In genomic region chr2:87483093-87483492, GRCh38 we compare ENCODE assay signal across 8 cellular contexts.
DNase-seq lines count a peak whose midpoint lies in the region; ATAC-seq, FAIRE-seq and TF ChIP-seq lines count a peak whose summit lies in the region.
"Not testable (repeated sequence)": the region's sequence is repeated elsewhere in the genome, so short reads cannot be mapped to it uniquely, and the experiment has no call there.

No MANE protein-coding gene starts in this region.

- not testable (repeated sequence) for H3K9me3 ChIP-seq in A549; right cardiac atrium (ENCODE audit: control insufficient read depth, low read length); mucosa of rectum (ENCODE audit: control insufficient read depth in 2 of 2, low read length in 2 of 2)

- H3K9ac ChIP-seq in mucosa of rectum (ENCODE audit: low read depth in 1 of 2, low read length in 2 of 2), result not testable (repeated sequence)

- not testable (repeated sequence) for H3K27me3 Mint-ChIP-seq in activated CD8-positive, alpha-beta T cell treated with anti-CD3 and anti-CD28 coated beads, Interleukin-2, amount 10 ng/mL, durations not matched to agents 7 days and 5 days (ENCODE audit: low read depth); activated naive CD8-positive, alpha-beta T cell treated with anti-CD3 and anti-CD28 coated beads, Interleukin-2, amount 50 U/mL, for 24 hours; stimulated activated naive B cell treated with anti-CD40 and anti-IgM and Interleukin-4, amounts not matched to agents 10 μg/mL and 1 μg/mL and 100 μg/mL, for 72 hours

- TF ChIP-seq EP300 in A549 (IDR thresholded peaks at IDR 0.05), result not testable (repeated sequence)

- WGBS in A549 (ENCODE audit: missing lambda C conversion rate), result 12% methylated on average over 5 of the region's 5 CpGs
- WGBS in right cardiac atrium, result 45% methylated on average over 5 of the region's 5 CpGs

- H3K36me3 Mint-ChIP-seq in activated CD8-positive, alpha-beta T cell treated with anti-CD3 and anti-CD28 coated beads, Interleukin-2, amount 10 ng/mL, durations not matched to agents 7 days and 5 days (ENCODE audit: low read depth), result not testable (repeated sequence)
- peaks cover 29% of the 10 kb centered on the region for H3K36me3 Mint-ChIP-seq in activated naive CD8-positive, alpha-beta T cell treated with anti-CD3 and anti-CD28 coated beads, Interleukin-2, amount 50 U/mL, for 24 hours (ENCODE audit: low read depth)
- peaks cover 18 to 20% of the 10 kb centered on the region in 2 donors for H3K36me3 Mint-ChIP-seq in stimulated activated naive B cell treated with anti-CD40 and anti-IgM and Interleukin-4, amounts not matched to agents 10 μg/mL and 1 μg/mL and 100 μg/mL, for 72 hours

- H3K27ac Mint-ChIP-seq in activated CD8-positive, alpha-beta T cell treated with anti-CD3 and anti-CD28 coated beads, Interleukin-2, amount 10 ng/mL, durations not matched to agents 7 days and 5 days, result not testable (repeated sequence)
- H3K27ac Mint-ChIP-seq in activated naive CD8-positive, alpha-beta T cell treated with anti-CD3 and anti-CD28 coated beads, Interleukin-2, amount 50 U/mL, for 24 hours, result peak overlapping the region; percentile 76
- peak overlapping the region; percentile 68 for H3K27ac Mint-ChIP-seq in stimulated activated naive B cell treated with anti-CD40 and anti-IgM and Interleukin-4, amounts not matched to agents 10 μg/mL and 1 μg/mL and 100 μg/mL, for 72 hours

- H3K9me3 Mint-ChIP-seq in activated CD8-positive, alpha-beta T cell treated with anti-CD3 and anti-CD28 coated beads, Interleukin-2, amount 10 ng/mL, durations not matched to agents 7 days and 5 days (ENCODE audit: insufficient read depth); activated naive CD8-positive, alpha-beta T cell treated with anti-CD3 and anti-CD28 coated beads, Interleukin-2, amount 50 U/mL, for 24 hours; stimulated activated naive B cell treated with anti-CD40 and anti-IgM and Interleukin-4, amounts not matched to agents 10 μg/mL and 1 μg/mL and 100 μg/mL, for 72 hours: not testable (repeated sequence)

- not testable (repeated sequence) for TF ChIP-seq CTCF in A549 (IDR thresholded peaks at IDR 0.05); RWPE1 (conservative IDR thresholded peaks at IDR 0.05; ENCODE audit: low read depth)

- POLR2A ChIA-PET in A549 (lab: Yijun Ruan, JAX); RWPE1 (lab: Yijun Ruan, JAX; ENCODE audit: low non-redundant PET); activated CD8-positive, alpha-beta T cell treated with anti-CD3 and anti-CD28 coated beads, Interleukin-2, amount 10 ng/mL, durations not matched to agents 7 days and 5 days (lab: Charles Lee): not testable (repeated sequence)

- CTCF ChIA-PET in A549 (lab: Yijun Ruan, JAX); RWPE1 (lab: Yijun Ruan, JAX); activated CD8-positive, alpha-beta T cell treated with anti-CD3 and anti-CD28 coated beads, Interleukin-2, amount 10 ng/mL, durations not matched to agents 7 days and 5 days (lab: Charles Lee): not testable (repeated sequence)

- peak; percentile 48 to 67 for ATAC-seq in A549
- peak; percentile 62 for ATAC-seq in activated CD8-positive, alpha-beta T cell treated with anti-CD3 and anti-CD28 coated beads, Interleukin-2, amount 10 ng/mL, durations not matched to agents 7 days and 5 days
- peak; percentile 68 for ATAC-seq in activated naive CD8-positive, alpha-beta T cell treated with anti-CD3 and anti-CD28 coated beads, Interleukin-2, amount 50 U/mL, for 24 hours
- ATAC-seq in right cardiac atrium, result peak; percentile 49 to 57
- peak in 1 of 2 donors; percentile 21 for ATAC-seq in stimulated activated naive B cell treated with anti-CD40 and anti-IgM and Interleukin-4, amounts not matched to agents 10 μg/mL and 1 μg/mL and 100 μg/mL, for 72 hours (replicated peaks)

- DNase-seq in A549 (ENCODE audit: low read depth in 1 of 2, low spot score in 1 of 2) (peak in 1 of 2 experiments; percentile 30), HK-2 (ENCODE audit: unreplicated experiment) (peak; percentile 41)
- not testable (repeated sequence) for DNase-seq in RWPE1 (ENCODE audit: low spot score); activated CD8-positive, alpha-beta T cell treated with anti-CD3 and anti-CD28 coated beads, Interleukin-2, amount 10 ng/mL, durations not matched to agents 7 days and 5 days; activated naive CD8-positive, alpha-beta T cell treated with anti-CD3 and anti-CD28 coated beads, Interleukin-2, amount 50 U/mL, for 24 hours; right cardiac atrium; stimulated activated naive B cell treated with anti-CD40 and anti-IgM and Interleukin-4, amounts not matched to agents 10 μg/mL and 1 μg/mL and 100 μg/mL, for 72 hours

- H3K4me1 Mint-ChIP-seq in activated CD8-positive, alpha-beta T cell treated with anti-CD3 and anti-CD28 coated beads, Interleukin-2, amount 10 ng/mL, durations not matched to agents 7 days and 5 days (ENCODE audit: low read depth), result peaks cover 40% of the 10 kb centered on the region
- H3K4me1 Mint-ChIP-seq in activated naive CD8-positive, alpha-beta T cell treated with anti-CD3 and anti-CD28 coated beads, Interleukin-2, amount 50 U/mL, for 24 hours, result peaks cover 57% of the 10 kb centered on the region
- peaks cover 15 to 22% of the 10 kb centered on the region in 2 donors for H3K4me1 Mint-ChIP-seq in stimulated activated naive B cell treated with anti-CD40 and anti-IgM and Interleukin-4, amounts not matched to agents 10 μg/mL and 1 μg/mL and 100 μg/mL, for 72 hours

- H3K36me3 ChIP-seq in mucosa of rectum (ENCODE audit: control insufficient read depth in 2 of 2, insufficient read depth in 2 of 2, low read length in 2 of 2), result not testable (repeated sequence)

- H3K4me1 ChIP-seq in A549, result peaks cover 45% of the 10 kb centered on the region
- H3K4me1 ChIP-seq in right cardiac atrium (ENCODE audit: control insufficient read depth, insufficient read depth, low read length); mucosa of rectum (ENCODE audit: control insufficient read depth in 2 of 2, insufficient read depth in 2 of 2, low read length in 2 of 2): not testable (repeated sequence)

- FAIRE-seq in A549 (lab: Jason Lieb, UNC), result not testable (repeated sequence)

- intact Hi-C loops in right cardiac atrium (cut with DNase I), result not testable (repeated sequence)

- not testable (repeated sequence) for H3K4me3 ChIP-seq in A549; right cardiac atrium (ENCODE audit: low read length); mucosa of rectum (ENCODE audit: low read length in 2 of 2)

- peak overlapping the region; percentile 51; the same call in 2 of the 3 replicates for H3K4me2 ChIP-seq in A549

- H3K27me3 ChIP-seq in right cardiac atrium (ENCODE audit: control insufficient read depth, insufficient read depth); mucosa of rectum (ENCODE audit: control insufficient read depth in 2 of 2, insufficient read depth in 2 of 2, low read length in 2 of 2): not testable (repeated sequence)

- not testable (repeated sequence) for H3K4me3 Mint-ChIP-seq in activated CD8-positive, alpha-beta T cell treated with anti-CD3 and anti-CD28 coated beads, Interleukin-2, amount 10 ng/mL, durations not matched to agents 7 days and 5 days
- peak overlapping the region; percentile 63 for H3K4me3 Mint-ChIP-seq in activated naive CD8-positive, alpha-beta T cell treated with anti-CD3 and anti-CD28 coated beads, Interleukin-2, amount 50 U/mL, for 24 hours
- peak overlapping the region in 1 of 2 donors; percentile 44 for H3K4me3 Mint-ChIP-seq in stimulated activated naive B cell treated with anti-CD40 and anti-IgM and Interleukin-4, amounts not matched to agents 10 μg/mL and 1 μg/mL and 100 μg/mL, for 72 hours

- H3K27ac ChIP-seq in A549 (peak overlapping the region in 1 of 2 experiments; percentile 75; a peak in 2 of 6 replicates), RWPE1 (peak overlapping the region; percentile 55), mucosa of rectum (ENCODE audit: low read depth in 2 of 2, low read length in 2 of 2) (peak overlapping the region; percentile 70 to 71)
- H3K27ac ChIP-seq in right cardiac atrium (ENCODE audit: low read length), result not testable (repeated sequence)

- TF ChIP-seq POLR2A in A549 (IDR thresholded peaks at IDR 0.05; ENCODE audit: low read length), result not testable (repeated sequence)

- not testable (repeated sequence) for TF ChIP-seq RAD21 in A549 (conservative IDR thresholded peaks at IDR 0.05 in 1 of 2, IDR thresholded peaks at IDR 0.05 in 1 of 2)
